ENCODE assay signal across 24 cellular contexts in genomic region chr3:155252535-155252934, GRCh38. TPM values are rescaled to one million over a fixed set of nuclear protein-coding genes. Genes with fewer than 3 reads are reported as not detected.
DNase-seq lines count a peak whose midpoint lies in the region; ATAC-seq and TF ChIP-seq lines count a peak whose summit lies in the region.
"Had no signal": no experiment of that assay in that cellular context is flagged by ENCODE, and none has a peak within 500 bp of the region (broad histone marks: within the 10 kb centered on the region; RNA-seq: fewer than 3 reads in every experiment).

No MANE protein-coding gene starts in this region.

- no peak for DNase-seq in activated CD4-positive, alpha-beta T cell treated with anti-CD3 and anti-CD28 coated beads for 36 hours
- DNase-seq in activated CD4-positive, alpha-beta T cell treated with anti-CD3 and anti-CD28 coated beads, Interleukin-2, amount 10 ng/mL, durations not matched to agents 24 days and 14 days: no peak
- DNase-seq in SK-N-SH (no peak), fibroblast of gingiva (ENCODE audit: low read depth) (peak; percentile 16), cerebellar nuclear complex (lab: John Stamatoyannopoulos, UW) (no peak), NCI-H2081 treated with DMSO at 0.1 percent for 48 hours (lab: John Stamatoyannopoulos, UW) (no peak)
- DNase-seq in activated naive CD4-positive, alpha-beta T cell (lab: John Stamatoyannopoulos, UW): no peak
- DNase-seq: 8988T, DMS53, NCI-H187, NCI-H446 treated with DMSO at 0.1 percent for 48 hours, Right ventricle myocardium superior, spleen had no signal

- H3K9me2 ChIP-seq in SK-N-SH: no peaks in the 10 kb centered on the region

- no peak for TF ChIP-seq CTCF in SK-N-SH (IDR thresholded peaks at IDR 0.05)

- no peaks in the 10 kb centered on the region for H3K4me1 ChIP-seq in SK-N-SH (ENCODE audit: control insufficient read depth in 1 of 2, insufficient read depth in 2 of 2, low read depth in 1 of 2, low read length in 1 of 2)
- H3K4me1 ChIP-seq: prostate gland, spleen, tibial nerve had no signal

- no peak overlapping the region for H2AFZ ChIP-seq in SK-N-SH (ENCODE audit: low read depth)

- H3K4me1 Mint-ChIP-seq in activated CD4-positive, alpha-beta T cell treated with anti-CD3 and anti-CD28 coated beads for 36 hours: no peaks in the 10 kb centered on the region
- no peaks in the 10 kb centered on the region for H3K4me1 Mint-ChIP-seq in activated CD4-positive, alpha-beta T cell treated with anti-CD3 and anti-CD28 coated beads, Interleukin-2, amount 10 ng/mL, durations not matched to agents 24 days and 14 days
- H3K4me1 Mint-ChIP-seq: CD14-positive monocyte; nephron; stimulated activated memory B cell treated with anti-CD40 and anti-IgM and Interleukin-4, amounts not matched to agents 10 μg/mL and 1 μg/mL and 100 μg/mL, for 72 hours had no signal

- no peaks in the 10 kb centered on the region for H4K20me1 ChIP-seq in SK-N-SH (ENCODE audit: insufficient read depth)

- POLR2A ChIA-PET in activated CD4-positive, alpha-beta T cell treated with anti-CD3 and anti-CD28 coated beads for 36 hours (lab: Charles Lee): no interaction called here
- POLR2A ChIA-PET in SK-N-SH (lab: Yijun Ruan, JAX): no interaction called here

- no peaks in the 10 kb centered on the region for H3K79me2 ChIP-seq in SK-N-SH (ENCODE audit: insufficient read depth)

- H3F3A ChIP-seq in SK-N-SH (replicated peaks; ENCODE audit: insufficient read depth): no peaks in the 10 kb centered on the region

- intact Hi-C loops in activated CD4-positive, alpha-beta T cell treated with anti-CD3 and anti-CD28 coated beads for 36 hours (cut with DNase I, micrococcal nuclease): no loop called here
- intact Hi-C loops in activated CD4-positive, alpha-beta T cell treated with anti-CD3 and anti-CD28 coated beads, Interleukin-2, amount 10 ng/mL, durations not matched to agents 24 days and 14 days (cut with micrococcal nuclease): no loop called here

- no peaks in the 10 kb centered on the region for H3K9me3 ChIP-seq in SK-N-SH
- H3K9me3 ChIP-seq: prostate gland had no signal

- no peak overlapping the region for H3K4me3 Mint-ChIP-seq in activated CD4-positive, alpha-beta T cell treated with anti-CD3 and anti-CD28 coated beads for 36 hours
- H3K4me3 Mint-ChIP-seq in activated CD4-positive, alpha-beta T cell treated with anti-CD3 and anti-CD28 coated beads, Interleukin-2, amount 10 ng/mL, durations not matched to agents 24 days and 14 days: no peak overlapping the region
- H3K4me3 Mint-ChIP-seq: activated T-helper 1 cell treated with anti-CD3 and anti-CD28 coated beads, Interleukin-12 subunit alpha, Interleukin-12 subunit beta, Interleukin-2, Interleukin-4 antibody, amounts not matched to agents 30 ng/mL and 10 ng/mL and 1 ng/mL, durations not matched to agents 14 hours and 24 hours and 36 hours; CD14-positive monocyte; nephron; stimulated activated memory B cell treated with anti-CD40 and anti-IgM and Interleukin-4, amounts not matched to agents 10 μg/mL and 1 μg/mL and 100 μg/mL, for 72 hours had no signal

- no peaks in the 10 kb centered on the region for H3K27me3 ChIP-seq in SK-N-SH (ENCODE audit: insufficient read depth)
- H3K27me3 ChIP-seq: spleen, tibial nerve had no signal

- CTCF ChIA-PET in activated CD4-positive, alpha-beta T cell treated with anti-CD3 and anti-CD28 coated beads for 36 hours (lab: Charles Lee): no interaction called here
- CTCF ChIA-PET in SK-N-SH (lab: Yijun Ruan, JAX): no interaction called here

- no peak for TF ChIP-seq RAD21 in SK-N-SH (IDR thresholded peaks at IDR 0.05; ENCODE audit: low read length)

- H3K27ac Mint-ChIP-seq in activated CD4-positive, alpha-beta T cell treated with anti-CD3 and anti-CD28 coated beads for 36 hours: no peak overlapping the region
- no peak overlapping the region for H3K27ac Mint-ChIP-seq in activated CD4-positive, alpha-beta T cell treated with anti-CD3 and anti-CD28 coated beads, Interleukin-2, amount 10 ng/mL, durations not matched to agents 24 days and 14 days
- H3K27ac Mint-ChIP-seq: activated T-helper 1 cell treated with anti-CD3 and anti-CD28 coated beads, Interleukin-12 subunit alpha, Interleukin-12 subunit beta, Interleukin-2, Interleukin-4 antibody, amounts not matched to agents 30 ng/mL and 10 ng/mL and 1 ng/mL, durations not matched to agents 14 hours and 24 hours and 36 hours; CD14-positive monocyte; nephron; stimulated activated memory B cell treated with anti-CD40 and anti-IgM and Interleukin-4, amounts not matched to agents 10 μg/mL and 1 μg/mL and 100 μg/mL, for 72 hours had no signal

- peak; percentile 12 for ATAC-seq in activated CD4-positive, alpha-beta T cell treated with anti-CD3 and anti-CD28 coated beads for 36 hours
- no peak for ATAC-seq in HG02938 (IDR thresholded peaks at IDR 0.05; ENCODE audit: unreplicated experiment)
- ATAC-seq: stimulated activated memory B cell treated with anti-CD40 and anti-IgM and Interleukin-4, amounts not matched to agents 10 μg/mL and 1 μg/mL and 100 μg/mL, for 72 hours had no signal

- no peak overlapping the region for H3K4me3 ChIP-seq in SK-N-SH (ENCODE audit: low read depth in 2 of 2, low read length in 1 of 2)
- H3K4me3 ChIP-seq: lung, prostate gland, spleen, tibial nerve had no signal

- H3K27ac ChIP-seq in SK-N-SH (ENCODE audit: low read depth in 2 of 2, low read length in 1 of 2): no peak overlapping the region
- H3K27ac ChIP-seq: prostate gland, spleen, tibial nerve had no signal

- no peaks in the 10 kb centered on the region for H3K9me3 Mint-ChIP-seq in activated CD4-positive, alpha-beta T cell treated with anti-CD3 and anti-CD28 coated beads for 36 hours (ENCODE audit: low read depth)
- H3K9me3 Mint-ChIP-seq in activated CD4-positive, alpha-beta T cell treated with anti-CD3 and anti-CD28 coated beads, Interleukin-2, amount 10 ng/mL, durations not matched to agents 24 days and 14 days: peaks cover 3% of the 10 kb centered on the region
- H3K9me3 Mint-ChIP-seq: activated T-helper 1 cell treated with anti-CD3 and anti-CD28 coated beads, Interleukin-12 subunit alpha, Interleukin-12 subunit beta, Interleukin-2, Interleukin-4 antibody, amounts not matched to agents 30 ng/mL and 10 ng/mL and 1 ng/mL, durations not matched to agents 14 hours and 24 hours and 36 hours; stimulated activated memory B cell treated with anti-CD40 and anti-IgM and Interleukin-4, amounts not matched to agents 10 μg/mL and 1 μg/mL and 100 μg/mL, for 72 hours had no signal

- H3K9ac ChIP-seq in SK-N-SH: no peak overlapping the region

- H3K27me3 Mint-ChIP-seq in activated CD4-positive, alpha-beta T cell treated with anti-CD3 and anti-CD28 coated beads for 36 hours: peaks cover 2% of the 10 kb centered on the region
- no peaks in the 10 kb centered on the region for H3K27me3 Mint-ChIP-seq in activated CD4-positive, alpha-beta T cell treated with anti-CD3 and anti-CD28 coated beads, Interleukin-2, amount 10 ng/mL, durations not matched to agents 24 days and 14 days
- H3K27me3 Mint-ChIP-seq: stimulated activated memory B cell treated with anti-CD40 and anti-IgM and Interleukin-4, amounts not matched to agents 10 μg/mL and 1 μg/mL and 100 μg/mL, for 72 hours had no signal

- no peaks in the 10 kb centered on the region for H3K36me3 ChIP-seq in SK-N-SH (replicated peaks in 1 of 2; ENCODE audit: control insufficient read depth in 1 of 2, insufficient read depth in 2 of 2, low read length in 1 of 2)
- H3K36me3 ChIP-seq: prostate gland, spleen, tibial nerve had no signal

- no peak for TF ChIP-seq EP300 in SK-N-SH (IDR thresholded peaks at IDR 0.05; ENCODE audit: borderline replicate concordance in 1 of 2, low read depth in 1 of 2, low read length in 1 of 2)

- no peak overlapping the region for H3K4me2 ChIP-seq in SK-N-SH

- H3K36me3 Mint-ChIP-seq in activated CD4-positive, alpha-beta T cell treated with anti-CD3 and anti-CD28 coated beads for 36 hours (ENCODE audit: low read depth): no peaks in the 10 kb centered on the region
- H3K36me3 Mint-ChIP-seq in activated CD4-positive, alpha-beta T cell treated with anti-CD3 and anti-CD28 coated beads, Interleukin-2, amount 10 ng/mL, durations not matched to agents 24 days and 14 days (ENCODE audit: low read depth): no peaks in the 10 kb centered on the region
- H3K36me3 Mint-ChIP-seq: CD14-positive monocyte; stimulated activated memory B cell treated with anti-CD40 and anti-IgM and Interleukin-4, amounts not matched to agents 10 μg/mL and 1 μg/mL and 100 μg/mL, for 72 hours had no signal

- WGBS in SK-N-SH (ENCODE audit: low lambda C conversion rate): 24% methylated on average over 2 of the region's 3 CpGs

TF ChIP-seq in SK-N-SH, 30 proteins besides CTCF, POLR2A, EP300 and RAD21:
- TF ChIP-seq NFIC (IDR thresholded peaks at IDR 0.05; ENCODE audit: borderline replicate concordance) (peak; percentile 35; the same call in 1 of the 2 replicates), TAF1 (IDR thresholded peaks at IDR 0.05; ENCODE audit: borderline replicate concordance, low read depth, low read length) (no peak), FOSL2 (IDR thresholded peaks at IDR 0.05; ENCODE audit: borderline replicate concordance, low read depth) (peak; percentile 31; the same call in 1 of the 2 replicates)

RNA-seq across cellular contexts. Expression of gene STRIT1, which starts 40.9 kb away (rescaled TPM):
- total RNA-seq in activated CD4-positive, alpha-beta T cell treated with anti-CD3 and anti-CD28 coated beads for 36 hours: not detected
- total RNA-seq in activated CD4-positive, alpha-beta T cell treated with anti-CD3 and anti-CD28 coated beads, Interleukin-2, amount 10 ng/mL, durations not matched to agents 24 days and 14 days: not detected in 2 replicates
- polyA plus RNA-seq in SK-N-SH (2012; rRNA removed): not detected in 2 replicates
- not detected in 2 replicates for polyA plus RNA-seq in SK-N-SH (2012; cell fraction: cytosol; rRNA removed)
- not detected in 2 replicates for polyA plus RNA-seq in SK-N-SH (2012; cell fraction: nucleus; rRNA removed)
- total RNA-seq: activated CD8-positive, alpha-beta memory T cell treated with anti-CD3 and anti-CD28 coated beads for 36 hours; activated T-helper 1 cell treated with anti-CD3 and anti-CD28 coated beads, Interleukin-12 subunit alpha, Interleukin-12 subunit beta, Interleukin-2, Interleukin-4 antibody, amounts not matched to agents 30 ng/mL and 10 ng/mL and 1 ng/mL, durations not matched to agents 14 hours and 24 hours and 36 hours; cerebellum; lung; Right ventricle myocardium superior; spleen; T-helper 1 cell treated with Interleukin-12 subunit alpha and Interleukin-12 subunit beta and Interleukin-4 antibody, amounts not matched to agents 30 ng/mL and 1 ng/mL, for 36 hours; tibial nerve had no signal
- polyA plus RNA-seq: CD14-positive monocyte, lung had no signal
